ENCODE assay signal across 20 cellular contexts in the genomic region with DNA sequence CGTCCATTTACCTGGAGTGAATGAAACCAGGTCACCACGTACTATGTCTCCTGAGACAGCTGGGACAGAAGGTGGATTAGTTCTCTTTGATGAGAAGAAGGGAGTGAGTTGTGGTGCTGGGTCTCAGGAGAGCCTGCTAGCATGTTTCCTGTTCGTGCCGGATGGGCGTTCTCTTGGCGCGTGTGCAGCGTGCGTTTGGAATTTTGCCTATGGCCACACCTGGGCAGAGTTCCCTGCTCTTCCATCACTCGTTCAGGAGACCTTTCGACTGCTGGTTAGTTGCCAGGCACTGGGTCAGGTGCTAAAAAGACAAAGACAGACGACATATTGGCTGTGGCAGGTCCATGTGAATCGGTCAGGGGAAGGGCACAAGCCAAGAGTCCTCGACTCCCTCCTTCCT.
DNase-seq lines count a peak whose midpoint lies in the region; ATAC-seq, FAIRE-seq and TF ChIP-seq lines count a peak whose summit lies in the region.
"Had no signal": no experiment of that assay in that cellular context is flagged by ENCODE, and none has a peak within 500 bp of the region (broad histone marks: within the 10 kb centered on the region; RNA-seq: fewer than 3 reads in every experiment).

No MANE protein-coding gene starts in this region.

- H3F3A ChIP-seq in MM.1S (ENCODE audit: insufficient read depth, low read length): 0 out of 2 replicates have a peak, but pooled peaks cover 2% of the 10 kb centered on the region

- ATAC-seq in esophagus mucosa: peak; percentile 65
- ATAC-seq: K562 had no signal

- no peaks in the 10 kb centered on the region for H3K27me3 ChIP-seq in MM.1S (replicated peaks; ENCODE audit: insufficient read depth, low read length)
- H3K27me3 ChIP-seq: SJCRH30 had no signal

- no peaks in the 10 kb centered on the region for H3K27me3 Mint-ChIP-seq in neural crest cell (ENCODE audit: low read depth)
- H3K27me3 Mint-ChIP-seq: CD4-positive, alpha-beta memory T cell had no signal

- FAIRE-seq in H54 (lab: Jason Lieb, UNC): no peak
- FAIRE-seq: A204.1, GM12892, GM18507, H1, K562 had no signal

- no peak overlapping the region for H3K4me2 ChIP-seq in MM.1S (ENCODE audit: low read depth, low read length)
- H3K4me2 ChIP-seq: PC-9 had no signal

- no peak for TF ChIP-seq POLR2A in H54 (IDR thresholded peaks at IDR 0.05; ENCODE audit: low read depth, low read length)

- no peaks in the 10 kb centered on the region for H3K4me1 ChIP-seq in MM.1S (ENCODE audit: low read length)
- H3K4me1 ChIP-seq: SJCRH30 had no signal

- H4K20me1 ChIP-seq in MM.1S (ENCODE audit: insufficient read depth, low read length): no peaks in the 10 kb centered on the region

- H3K4me3 ChIP-seq in MM.1S (ENCODE audit: low read length): no peak overlapping the region
- H3K4me3 ChIP-seq: K562, PC-9, SJCRH30 had no signal

- H3K4me1 Mint-ChIP-seq in neural crest cell: no peaks in the 10 kb centered on the region

- DNase-seq in activated effector memory CD4-positive, alpha-beta T cell treated with anti-CD3 and anti-CD28 coated beads, Interleukin-2, amount 50 U/mL, for 16 hours: peak; percentile 44
- DNase-seq in activated effector memory CD4-positive, alpha-beta T cell treated with Interleukin-2 at 50 U/mL for 16 hours: no peak
- DNase-seq in neural crest cell (ENCODE audit: low read depth, low spot score): no peak
- no peak for DNase-seq in H54 (ENCODE audit: insufficient read length, low spot score)
- DNase-seq in KG1 (lab: John Stamatoyannopoulos, UW): no peak
- DNase-seq in MM.1S: no peak
- DNase-seq: Calu3; CD4-positive, alpha-beta memory T cell; NCI-H1417 treated with DMSO at 0.1 percent for 48 hours; NCI-H187 treated with DMSO at 0.1 percent for 48 hours; NCI-H226; NCI-H524; PC-9; SJCRH30 had no signal

- peak overlapping the region; percentile 78 for H3K27ac Mint-ChIP-seq in neural crest cell (ENCODE audit: unreplicated experiment)

- peaks cover 4% of the 10 kb centered on the region; the same call in 1 of the 2 replicates for H3K79me2 ChIP-seq in MM.1S (ENCODE audit: low read length)

- no peak overlapping the region for H2AFZ ChIP-seq in MM.1S (ENCODE audit: low read length)
- H2AFZ ChIP-seq: PC-9 had no signal

- no peaks in the 10 kb centered on the region for H3K9me3 Mint-ChIP-seq in neural crest cell
- H3K9me3 Mint-ChIP-seq: CD4-positive, alpha-beta memory T cell had no signal

- H3K36me3 ChIP-seq in MM.1S (replicated peaks; ENCODE audit: insufficient read depth, low read length): no peaks in the 10 kb centered on the region; the same call in 1 of the 2 replicates

- TF ChIP-seq CTCF in neural crest cell (conservative IDR thresholded peaks at IDR 0.05) (no peak), MM.1S (IDR thresholded peaks at IDR 0.05; ENCODE audit: low read length) (no peak)

- no peak overlapping the region for H3K9ac ChIP-seq in MM.1S (ENCODE audit: low read length)

- H3K27ac ChIP-seq in MM.1S (ENCODE audit: low read length): no peak overlapping the region
- H3K27ac ChIP-seq: PC-9, SJCRH30 had no signal

- no peaks in the 10 kb centered on the region for H3K9me3 ChIP-seq in MM.1S (replicated peaks; ENCODE audit: insufficient read depth, low read length)
- H3K9me3 ChIP-seq: SJCRH30 had no signal

- peaks cover 18% of the 10 kb centered on the region for H3K36me3 Mint-ChIP-seq in neural crest cell (ENCODE audit: low read depth)

- H3K9me2 ChIP-seq in MM.1S (replicated peaks; ENCODE audit: insufficient read depth, low read length): no peaks in the 10 kb centered on the region

- no peak overlapping the region for H3K4me3 Mint-ChIP-seq in neural crest cell
- H3K4me3 Mint-ChIP-seq: CD4-positive, alpha-beta memory T cell had no signal
